ENCODE assay signal across 1 cellular context in the genomic region with DNA sequence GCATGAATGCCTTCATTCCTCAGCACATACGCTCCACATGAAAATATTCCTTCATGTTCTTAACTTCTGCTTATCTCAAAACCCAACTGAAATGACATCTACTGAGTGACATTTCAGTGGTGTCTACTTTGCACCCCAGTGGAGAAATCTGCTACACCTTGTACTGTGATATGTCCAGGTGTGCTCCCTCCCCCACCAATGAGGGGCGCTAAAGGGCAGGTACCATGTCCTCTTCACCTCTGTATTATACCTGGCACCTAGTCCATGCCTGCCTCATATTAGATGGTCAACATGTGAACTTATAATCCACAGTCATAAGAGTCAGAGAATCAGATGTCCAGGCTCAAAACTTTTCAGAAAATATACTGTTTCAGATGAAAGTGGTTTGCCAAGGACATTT.
TF ChIP-seq lines count a peak whose summit lies in the region.

No MANE protein-coding gene starts in this region.

TF ChIP-seq in GM12878, 131 proteins besides CTCF, POLR2A, EP300 and RAD21:
- TF ChIP-seq, protein P1, sequence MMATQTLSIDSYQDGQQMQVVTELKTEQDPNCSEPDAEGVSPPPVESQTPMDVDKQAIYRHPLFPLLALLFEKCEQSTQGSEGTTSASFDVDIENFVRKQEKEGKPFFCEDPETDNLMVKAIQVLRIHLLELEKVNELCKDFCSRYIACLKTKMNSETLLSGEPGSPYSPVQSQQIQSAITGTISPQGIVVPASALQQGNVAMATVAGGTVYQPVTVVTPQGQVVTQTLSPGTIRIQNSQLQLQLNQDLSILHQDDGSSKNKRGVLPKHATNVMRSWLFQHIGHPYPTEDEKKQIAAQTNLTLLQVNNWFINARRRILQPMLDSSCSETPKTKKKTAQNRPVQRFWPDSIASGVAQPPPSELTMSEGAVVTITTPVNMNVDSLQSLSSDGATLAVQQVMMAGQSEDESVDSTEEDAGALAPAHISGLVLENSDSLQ (IDR thresholded peaks at IDR 0.05): no peak
- TF ChIP-seq MYC (IDR thresholded peaks at IDR 0.05; ENCODE audit: insufficient read depth, insufficient read length, insufficient replicate concordance, low read length, severe bottlenecking) (no peak), ZSCAN29 (IDR thresholded peaks at IDR 0.05) (no peak), KAT2A (conservative IDR thresholded peaks at IDR 0.05; ENCODE audit: control insufficient read depth, low read depth, low read length) (no peak), CBX5 (IDR thresholded peaks at IDR 0.05; ENCODE audit: low read depth) (no peak), NR2C2 (IDR thresholded peaks at IDR 0.05; ENCODE audit: borderline replicate concordance, control insufficient read depth, insufficient read length, low read depth) (no peak), NRF1 (conservative IDR thresholded peaks at IDR 0.05; ENCODE audit: low read depth, low read length) (no peak), JUND (IDR thresholded peaks at IDR 0.05; ENCODE audit: low read depth, low read length) (no peak), KLF5 (IDR thresholded peaks at IDR 0.05; ENCODE audit: partially characterized antibody) (no peak), NFXL1 (IDR thresholded peaks at IDR 0.05; ENCODE audit: borderline replicate concordance) (no peak), ASH2L (IDR thresholded peaks at IDR 0.05; ENCODE audit: borderline replicate concordance, low read depth) (no peak), BCL11A (IDR thresholded peaks at IDR 0.05; ENCODE audit: low read depth, low read length) (no peak), IKZF2 (IDR thresholded peaks at IDR 0.05) (no peak), PAX8 (IDR thresholded peaks at IDR 0.05) (no peak)
- TF ChIP-seq, protein P2, sequence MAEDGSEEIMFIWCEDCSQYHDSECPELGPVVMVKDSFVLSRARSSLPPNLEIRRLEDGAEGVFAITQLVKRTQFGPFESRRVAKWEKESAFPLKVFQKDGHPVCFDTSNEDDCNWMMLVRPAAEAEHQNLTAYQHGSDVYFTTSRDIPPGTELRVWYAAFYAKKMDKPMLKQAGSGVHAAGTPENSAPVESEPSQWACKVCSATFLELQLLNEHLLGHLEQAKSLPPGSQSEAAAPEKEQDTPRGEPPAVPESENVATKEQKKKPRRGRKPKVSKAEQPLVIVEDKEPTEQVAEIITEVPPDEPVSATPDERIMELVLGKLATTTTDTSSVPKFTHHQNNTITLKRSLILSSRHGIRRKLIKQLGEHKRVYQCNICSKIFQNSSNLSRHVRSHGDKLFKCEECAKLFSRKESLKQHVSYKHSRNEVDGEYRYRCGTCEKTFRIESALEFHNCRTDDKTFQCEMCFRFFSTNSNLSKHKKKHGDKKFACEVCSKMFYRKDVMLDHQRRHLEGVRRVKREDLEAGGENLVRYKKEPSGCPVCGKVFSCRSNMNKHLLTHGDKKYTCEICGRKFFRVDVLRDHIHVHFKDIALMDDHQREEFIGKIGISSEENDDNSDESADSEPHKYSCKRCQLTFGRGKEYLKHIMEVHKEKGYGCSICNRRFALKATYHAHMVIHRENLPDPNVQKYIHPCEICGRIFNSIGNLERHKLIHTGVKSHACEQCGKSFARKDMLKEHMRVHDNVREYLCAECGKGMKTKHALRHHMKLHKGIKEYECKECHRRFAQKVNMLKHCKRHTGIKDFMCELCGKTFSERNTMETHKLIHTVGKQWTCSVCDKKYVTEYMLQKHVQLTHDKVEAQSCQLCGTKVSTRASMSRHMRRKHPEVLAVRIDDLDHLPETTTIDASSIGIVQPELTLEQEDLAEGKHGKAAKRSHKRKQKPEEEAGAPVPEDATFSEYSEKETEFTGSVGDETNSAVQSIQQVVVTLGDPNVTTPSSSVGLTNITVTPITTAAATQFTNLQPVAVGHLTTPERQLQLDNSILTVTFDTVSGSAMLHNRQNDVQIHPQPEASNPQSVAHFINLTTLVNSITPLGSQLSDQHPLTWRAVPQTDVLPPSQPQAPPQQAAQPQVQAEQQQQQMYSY (CRISPR knock-in tag; IDR thresholded peaks at IDR 0.05): no peak
- TF ChIP-seq, protein P3, sequence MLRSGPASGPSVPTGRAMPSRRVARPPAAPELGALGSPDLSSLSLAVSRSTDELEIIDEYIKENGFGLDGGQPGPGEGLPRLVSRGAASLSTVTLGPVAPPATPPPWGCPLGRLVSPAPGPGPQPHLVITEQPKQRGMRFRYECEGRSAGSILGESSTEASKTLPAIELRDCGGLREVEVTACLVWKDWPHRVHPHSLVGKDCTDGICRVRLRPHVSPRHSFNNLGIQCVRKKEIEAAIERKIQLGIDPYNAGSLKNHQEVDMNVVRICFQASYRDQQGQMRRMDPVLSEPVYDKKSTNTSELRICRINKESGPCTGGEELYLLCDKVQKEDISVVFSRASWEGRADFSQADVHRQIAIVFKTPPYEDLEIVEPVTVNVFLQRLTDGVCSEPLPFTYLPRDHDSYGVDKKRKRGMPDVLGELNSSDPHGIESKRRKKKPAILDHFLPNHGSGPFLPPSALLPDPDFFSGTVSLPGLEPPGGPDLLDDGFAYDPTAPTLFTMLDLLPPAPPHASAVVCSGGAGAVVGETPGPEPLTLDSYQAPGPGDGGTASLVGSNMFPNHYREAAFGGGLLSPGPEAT (IDR thresholded peaks at IDR 0.05; ENCODE audit: low read depth): no peak
